Comparison of ENCODE assay signal across 8 cellular contexts in genomic region chrX:13688772-13689518, GRCh38. TPM values are rescaled to one million over a fixed set of nuclear protein-coding genes. Genes with fewer than 3 reads are reported as not detected.
DNase-seq lines count a peak whose midpoint lies in the region; ATAC-seq and TF ChIP-seq lines count a peak whose summit lies in the region.

Gene RAB9A, plus strand, starts transcription at chrX:13689128. Its CDS starts 19,619 bp downstream, at chrX:13708747.

- H2BK12ac ChIP-seq in neuronal stem cell (ENCODE audit: low read length) = no peak within 1 kb of the TSS

- H3K79me1 ChIP-seq in neuronal stem cell (ENCODE audit: low read depth, low read length) = no peaks in the 10 kb centered on the region

- no CpG with 5 or more reads among the region's 67 CpGs for WGBS in neuronal stem cell (ENCODE audit: extremely low coverage in 2 of 2, insufficient read length in 2 of 2, insufficient replicate concordance in 1 of 2), 2 donors

- peak; percentile 95 for ATAC-seq in DND-41 (ENCODE audit: insufficient read depth, low read depth)
- ATAC-seq in GM21825 (IDR thresholded peaks at IDR 0.05; ENCODE audit: unreplicated experiment) = peak; percentile 78
- ATAC-seq in foreskin keratinocyte = peak; percentile 80

- H3K14ac ChIP-seq in neuronal stem cell (ENCODE audit: low read length) = no peak within 1 kb of the TSS

- 0 out of 2 replicates have a peak, but pooled peaks cover 5% of the 10 kb centered on the region for H4K20me1 ChIP-seq in DND-41 (ENCODE audit: insufficient read depth, low read length)

- H3K36me3 ChIP-seq in DND-41 (ENCODE audit: insufficient read depth, low read length) = no peaks in the 10 kb centered on the region
- H3K36me3 ChIP-seq in SJCRH30 = no peaks in the 10 kb centered on the region
- H3K36me3 ChIP-seq in neuronal stem cell (replicated peaks in 1 of 2; ENCODE audit: control insufficient read depth in 2 of 2, insufficient read depth in 2 of 2, low read length in 2 of 2) = no peaks in the 10 kb centered on the region

- H3K4me3 ChIP-seq in DND-41 (ENCODE audit: low read depth in 1 of 2, low read length in 2 of 2) (peak within 1 kb of the TSS; percentile 41 to 75), LNCaP clone FGC (ENCODE audit: low read depth, low read length) (peak within 1 kb of the TSS; percentile 83), SJCRH30 (peak within 1 kb of the TSS; percentile 81), neuronal stem cell (ENCODE audit: low read length in 2 of 2) (peak within 1 kb of the TSS; percentile 85 to 88)

- H3K27ac ChIP-seq in DND-41 (ENCODE audit: low read length) = peak within 1 kb of the TSS; percentile 60
- peak within 1 kb of the TSS; percentile 92 for H3K27ac ChIP-seq in SJCRH30
- H3K27ac ChIP-seq in foreskin keratinocyte = peak within 1 kb of the TSS; percentile 93
- H3K27ac ChIP-seq in neuronal stem cell (replicated peaks; ENCODE audit: low read length) = peak within 1 kb of the TSS; percentile 61

- peak within 1 kb of the TSS; percentile 85 for H3K23ac ChIP-seq in neuronal stem cell (ENCODE audit: low read depth, low read length, poor library complexity)

- peak; percentile 85 for DNase-seq in DND-41
- peak; percentile 23 for DNase-seq in LNCaP clone FGC (ENCODE audit: low read depth)
- DNase-seq in SJCRH30 = peak; percentile 90 to 92
- DNase-seq in activated gamma-delta T cell treated with anti-CD3 and anti-CD28 coated beads, Interleukin-2, amount 50 U/mL, for 16 hours (ENCODE audit: low read depth) = peak; percentile 68
- DNase-seq in foreskin keratinocyte = no peak
- peak; percentile 62 for DNase-seq in neuronal stem cell (ENCODE audit: low spot score)

- no peak within 1 kb of the TSS for H4K91ac ChIP-seq in neuronal stem cell (ENCODE audit: low read depth, low read length, poor library complexity)

- H3K79me2 ChIP-seq in DND-41 (ENCODE audit: insufficient read depth, low read length) = peaks cover 47% of the 10 kb centered on the region

- H2AK5ac ChIP-seq in neuronal stem cell (ENCODE audit: low read depth, low read length) = no peak within 1 kb of the TSS

- TF ChIP-seq CTCF in DND-41 (IDR thresholded peaks at IDR 0.05; ENCODE audit: borderline replicate concordance, extremely low read depth, low read length, poor library complexity, severe bottlenecking) (no peak), LNCaP clone FGC (IDR thresholded peaks at IDR 0.05; ENCODE audit: control insufficient read depth, extremely low read depth, insufficient read depth) (no peak), foreskin keratinocyte (conservative IDR thresholded peaks at IDR 0.05) (no peak), subcutaneous adipose tissue (IDR thresholded peaks at IDR 0.05; ENCODE audit: low read depth) (no peak)

- H3K4ac ChIP-seq in neuronal stem cell (ENCODE audit: low read length) = no peak within 1 kb of the TSS

- peaks cover 25% of the 10 kb centered on the region for H3K4me1 ChIP-seq in DND-41 (ENCODE audit: insufficient read depth, low read length)
- H3K4me1 ChIP-seq in SJCRH30 = peaks cover 19% of the 10 kb centered on the region
- H3K4me1 ChIP-seq in foreskin keratinocyte = peaks cover 22% of the 10 kb centered on the region
- H3K4me1 ChIP-seq in neuronal stem cell (ENCODE audit: control insufficient read depth in 2 of 2, insufficient read depth in 1 of 2, low read depth in 1 of 2, low read length in 2 of 2) = peaks cover 0 to 8% of the 10 kb centered on the region in 2 donors

- H3K9me3 ChIP-seq in DND-41 (ENCODE audit: insufficient read depth, low read length, severe bottlenecking) (no peaks in the 10 kb centered on the region), SJCRH30 (replicated peaks) (no peaks in the 10 kb centered on the region), neuronal stem cell (replicated peaks in 1 of 2; ENCODE audit: control insufficient read depth in 2 of 2, insufficient read depth in 1 of 2, low read depth in 1 of 2, low read length in 2 of 2) (no peaks in the 10 kb centered on the region)

- no peak within 1 kb of the TSS for H4K8ac ChIP-seq in neuronal stem cell (ENCODE audit: low read depth, low read length)

- no peak within 1 kb of the TSS for H2BK5ac ChIP-seq in neuronal stem cell (ENCODE audit: low read length)

- no peak within 1 kb of the TSS for H2BK120ac ChIP-seq in neuronal stem cell (ENCODE audit: low read depth, low read length)

- no peak within 1 kb of the TSS for H2BK15ac ChIP-seq in neuronal stem cell (ENCODE audit: low read length)

- peak within 1 kb of the TSS; percentile 80 for H2AFZ ChIP-seq in DND-41 (ENCODE audit: low read depth, low read length)
- H2AFZ ChIP-seq in neuronal stem cell (ENCODE audit: low read length) = peak within 1 kb of the TSS; percentile 85

- H3K4me2 ChIP-seq in DND-41 (ENCODE audit: insufficient read depth, low read length) (peak within 1 kb of the TSS; percentile 72), neuronal stem cell (ENCODE audit: insufficient read depth, low read length, poor library complexity, severe bottlenecking) (peak within 1 kb of the TSS; percentile 33)

- H3K27me3 ChIP-seq in DND-41 (ENCODE audit: insufficient read depth, low read length, poor library complexity) (no peaks in the 10 kb centered on the region), SJCRH30 (no peaks in the 10 kb centered on the region), foreskin keratinocyte (no peaks in the 10 kb centered on the region), neuronal stem cell (ENCODE audit: control insufficient read depth in 3 of 3, insufficient read depth in 3 of 3, low read depth in 1 of 3, low read length in 3 of 3) (peaks cover 0 to 2% (median 0%) of the 10 kb centered on the region in 3 experiments)

- peak within 1 kb of the TSS; percentile 91 for H3K18ac ChIP-seq in neuronal stem cell (ENCODE audit: low read length)

- H3K9ac ChIP-seq in DND-41 (ENCODE audit: low read depth, low read length) (peak within 1 kb of the TSS; percentile 72), neuronal stem cell (ENCODE audit: low read depth, low read length, poor library complexity) (peak within 1 kb of the TSS; percentile 88)

RNA-seq across cellular contexts. Expression of gene RAB9A, which starts in this region (rescaled TPM):
- 34.4 and 35.5 TPM in 2 replicates for total RNA-seq in SJCRH30 (2014; rRNA removed; shearing (Covaris generic))
- total RNA-seq in foreskin keratinocyte = 18.3 and 18.7 TPM in 2 replicates
- 19.6 and 22.0 TPM in 2 replicates for polyA plus RNA-seq in foreskin keratinocyte
- 14.9 TPM for polyA plus RNA-seq in neuronal stem cell (2013, experiment 1 of 2)
- polyA plus RNA-seq in neuronal stem cell (2013, experiment 2 of 2) = 15.2 TPM
- 10 to 100 TPM; 37.0 to 49.8 (median 45.1) TPM for total RNA-seq in subcutaneous adipose tissue

Comparison
In these comparisons a context has a peak if more than half of its experiments do, and no peak if none do; other contexts are left out.
1. DNase-seq: peak in DND-41 (single experiment), LNCaP clone FGC (single experiment), SJCRH30 (2 of 2), activated gamma-delta T cell treated with anti-CD3 and anti-CD28 coated beads, Interleukin-2, amount 50 U/mL, for 16 hours (single experiment) and neuronal stem cell (single experiment); none in foreskin keratinocyte (0 of 2).
2. Peak in every context shown above with its lines, with median percentiles within 50 percentile points of each other: ATAC-seq, H3K27ac ChIP-seq and H3K4me3 ChIP-seq.